In the genomic region with DNA sequence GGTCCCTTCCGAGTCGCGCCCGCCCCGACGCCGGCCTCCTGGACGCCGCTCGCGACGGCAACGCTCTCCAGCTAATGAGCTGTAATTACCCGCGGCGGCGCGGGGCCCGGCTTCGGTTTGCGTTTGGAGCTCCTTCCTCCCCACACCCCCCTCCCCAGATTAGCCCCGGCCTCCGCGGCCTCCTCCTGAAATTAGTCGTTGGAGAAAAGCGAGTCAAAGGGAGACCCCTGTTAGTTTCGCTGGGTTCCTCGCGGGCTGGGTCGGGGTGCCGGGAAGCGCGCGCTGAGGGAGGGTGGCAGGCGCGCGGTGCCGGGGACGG, we compare ENCODE assay signal across 12 cellular contexts. TPM values are rescaled to one million over a fixed set of nuclear protein-coding genes. Genes with fewer than 3 reads are reported as not detected.
DNase-seq lines count a peak whose midpoint lies in the region; ATAC-seq, FAIRE-seq and TF ChIP-seq lines count a peak whose summit lies in the region.
"Had no signal": no experiment of that assay in that cellular context is flagged by ENCODE, and none has a peak within 500 bp of the region (broad histone marks: within the 10 kb centered on the region; RNA-seq: fewer than 3 reads in every experiment).

No MANE protein-coding gene starts in this region.

- H4K20me1 ChIP-seq in GM12878 (ENCODE audit: control insufficient read depth, insufficient read depth), result 0 out of 2 replicates have a peak, but pooled peaks cover 3% of the 10 kb centered on the region

- H3K79me2 ChIP-seq in GM12878 (ENCODE audit: control insufficient read depth, insufficient read depth, low read length), result no peaks in the 10 kb centered on the region

- H3K9me3 ChIP-seq in HUES48 (ENCODE audit: control insufficient read depth, insufficient read depth, low read length) (no peaks in the 10 kb centered on the region), GM12878 (replicated peaks; ENCODE audit: control insufficient read depth, insufficient read depth, low read length) (no peaks in the 10 kb centered on the region; the same call in 2 of the 3 replicates), spleen (peaks cover 0 to 18% (median 0%) of the 10 kb centered on the region in 8 donors)

- no peak overlapping the region for H3K27ac ChIP-seq in HUES48 (ENCODE audit: low read depth, low read length)
- H3K27ac ChIP-seq in GM12878 (ENCODE audit: control insufficient read depth, insufficient read depth), result no peak overlapping the region
- H3K27ac ChIP-seq in spleen, result no peak overlapping the region

- intact Hi-C loops in GM12878 (cut with micrococcal nuclease; ENCODE audit: unreplicated experiment), result loop anchor here (5.0 kb wide), 1 partner anchor 183 kb away; no protein-coding TSS in a partner anchor
- intact Hi-C loops in left colon (cut with DNase I, micrococcal nuclease), result no loop called here
- intact Hi-C loops in spleen (cut with DNase I; ENCODE audit: low total_unique reads), result no loop called here

- TF ChIP-seq POLR2A in GM12878 (IDR thresholded peaks at IDR 0.05; ENCODE audit: low read depth, low read length) (no peak), spleen (IDR thresholded peaks at IDR 0.05) (no peak)

- H3K9ac ChIP-seq in HUES48 (ENCODE audit: low read depth, low read length), result no peak overlapping the region
- H3K9ac ChIP-seq in GM12878 (ENCODE audit: control insufficient read depth, insufficient read depth, low read length), result no peak overlapping the region

- no peak overlapping the region for H2AFZ ChIP-seq in GM12878 (ENCODE audit: control insufficient read depth, low read depth, low read length)

- POLR2A ChIA-PET in GM12878 (lab: Charles Lee), result no interaction called here

- H3K4me2 ChIP-seq in GM12878 (ENCODE audit: control insufficient read depth, insufficient read depth), result peak overlapping the region; percentile 5; the same call in 1 of the 2 replicates

- WGBS in GM12878 (ENCODE audit: insufficient coverage, insufficient replicate concordance, low lambda C conversion rate, missing lambda C conversion rate), result 86% methylated on average over 10 of the region's 39 CpGs
- 4 to 10% (median 7%) methylated on average over 22 to 39 of the region's 39 CpGs for WGBS in spleen, 5 donors

- 0 out of 2 replicates have a peak, but pooled peaks cover 3% of the 10 kb centered on the region for H3K4me1 ChIP-seq in HUES48 (ENCODE audit: control insufficient read depth, insufficient read depth, low read length)
- no peaks in the 10 kb centered on the region for H3K4me1 ChIP-seq in GM12878 (ENCODE audit: control insufficient read depth, insufficient read depth, low read length)
- peaks cover 14 to 59% (median 43%) of the 10 kb centered on the region in 6 donors for H3K4me1 ChIP-seq in spleen

- no peak for DNase-seq in GM12878 (ENCODE audit: low read depth, low spot score)
- no peak for DNase-seq in left colon
- no peak for DNase-seq in spleen
- DNase-seq in glomerular visceral epithelial cell (ENCODE audit: extremely low spot score), result no peak
- no peak for DNase-seq in cerebellar cortex (ENCODE audit: low spot score)
- no peak for DNase-seq in NCI-H187 treated with DMSO at 0.1 percent for 48 hours (lab: John Stamatoyannopoulos, UW)
- DNase-seq: amygdala, natural killer cell, SW 1271 had no signal

- SMC1A ChIA-PET in GM12878 (lab: Charles Lee; ENCODE audit: uncharacterized antibody, unreplicated experiment), result no interaction called here

- ATAC-seq in GM12878 (no peak), left colon (peak; percentile 16), HG03097 (IDR thresholded peaks at IDR 0.05; ENCODE audit: low FRiP score, unreplicated experiment) (no peak)

- no peak for TF ChIP-seq EP300 in GM12878 (IDR thresholded peaks at IDR 0.05; ENCODE audit: borderline replicate concordance in 1 of 2, control insufficient read depth in 1 of 2, low read depth in 2 of 2, low read length in 2 of 2)

- RAD21 ChIA-PET in GM12878 (lab: Charles Lee; ENCODE audit: unreplicated experiment), result no interaction called here

- H3K4me3 ChIP-seq in HUES48 (ENCODE audit: low read depth, low read length), result peak overlapping the region; percentile 38; the same call in 1 of the 2 replicates
- no peak overlapping the region for H3K4me3 ChIP-seq in GM12878
- H3K4me3 ChIP-seq in spleen, result peak overlapping the region in 5 of 8 donors; percentile 6 to 55 (median 17)

- no peak for FAIRE-seq in GM12878 (lab: Jason Lieb, UNC)
- FAIRE-seq: frontal cortex had no signal

- H3K36me3 ChIP-seq in HUES48 (ENCODE audit: control insufficient read depth, insufficient read depth, low read length) (no peaks in the 10 kb centered on the region), GM12878 (ENCODE audit: control insufficient read depth in 2 of 2, insufficient read depth in 2 of 2, low read length in 1 of 2) (no peaks in the 10 kb centered on the region), spleen (no peaks in the 10 kb centered on the region)

- CTCF ChIA-PET in GM12878 (lab: Yijun Ruan, JAX), result interaction anchor here (0.7 kb wide), 1 partner anchor 19 kb away, joined by 3 read pairs; no protein-coding TSS in a partner anchor

- in situ Hi-C loops in GM12878 (cut with MboI), result no loop called here

- TF ChIP-seq CTCF in GM12878 (IDR thresholded peaks at IDR 0.05 in 2 of 3, conservative IDR thresholded peaks at IDR 0.05 in 1 of 3; ENCODE audit: control insufficient read depth in 2 of 3, extremely low read depth in 1 of 3, insufficient read depth in 1 of 3, low read depth in 3 of 3, low read length in 3 of 3) (no peak), spleen (IDR thresholded peaks at IDR 0.05 in 8 of 11, conservative IDR thresholded peaks at IDR 0.05 in 3 of 11) (no peak)

- no TSS peak for BruUV-seq in GM12878 (replicated peaks; lab: Mats Ljungman, UMichigan)

- H3K27me3 ChIP-seq in HUES48 (ENCODE audit: control insufficient read depth, insufficient read depth, low read length), result peaks cover 98% of the 10 kb centered on the region
- peaks cover 0 to 4% of the 10 kb centered on the region in 2 experiments; a peak in 3 of 4 replicates for H3K27me3 ChIP-seq in GM12878 (replicated peaks in 1 of 2; ENCODE audit: control insufficient read depth in 2 of 2, insufficient read depth in 2 of 2, low read length in 1 of 2)
- peaks cover 4 to 100% (median 89%) of the 10 kb centered on the region in 7 donors for H3K27me3 ChIP-seq in spleen (replicated peaks in 1 of 7)

- no peak for TF ChIP-seq RAD21 in GM12878 (IDR thresholded peaks at IDR 0.05; ENCODE audit: insufficient read depth, low read depth, low read length)

TF ChIP-seq in GM12878, 131 proteins besides CTCF, POLR2A, EP300 and RAD21 (continues in another document):
- TF ChIP-seq, protein P1, sequence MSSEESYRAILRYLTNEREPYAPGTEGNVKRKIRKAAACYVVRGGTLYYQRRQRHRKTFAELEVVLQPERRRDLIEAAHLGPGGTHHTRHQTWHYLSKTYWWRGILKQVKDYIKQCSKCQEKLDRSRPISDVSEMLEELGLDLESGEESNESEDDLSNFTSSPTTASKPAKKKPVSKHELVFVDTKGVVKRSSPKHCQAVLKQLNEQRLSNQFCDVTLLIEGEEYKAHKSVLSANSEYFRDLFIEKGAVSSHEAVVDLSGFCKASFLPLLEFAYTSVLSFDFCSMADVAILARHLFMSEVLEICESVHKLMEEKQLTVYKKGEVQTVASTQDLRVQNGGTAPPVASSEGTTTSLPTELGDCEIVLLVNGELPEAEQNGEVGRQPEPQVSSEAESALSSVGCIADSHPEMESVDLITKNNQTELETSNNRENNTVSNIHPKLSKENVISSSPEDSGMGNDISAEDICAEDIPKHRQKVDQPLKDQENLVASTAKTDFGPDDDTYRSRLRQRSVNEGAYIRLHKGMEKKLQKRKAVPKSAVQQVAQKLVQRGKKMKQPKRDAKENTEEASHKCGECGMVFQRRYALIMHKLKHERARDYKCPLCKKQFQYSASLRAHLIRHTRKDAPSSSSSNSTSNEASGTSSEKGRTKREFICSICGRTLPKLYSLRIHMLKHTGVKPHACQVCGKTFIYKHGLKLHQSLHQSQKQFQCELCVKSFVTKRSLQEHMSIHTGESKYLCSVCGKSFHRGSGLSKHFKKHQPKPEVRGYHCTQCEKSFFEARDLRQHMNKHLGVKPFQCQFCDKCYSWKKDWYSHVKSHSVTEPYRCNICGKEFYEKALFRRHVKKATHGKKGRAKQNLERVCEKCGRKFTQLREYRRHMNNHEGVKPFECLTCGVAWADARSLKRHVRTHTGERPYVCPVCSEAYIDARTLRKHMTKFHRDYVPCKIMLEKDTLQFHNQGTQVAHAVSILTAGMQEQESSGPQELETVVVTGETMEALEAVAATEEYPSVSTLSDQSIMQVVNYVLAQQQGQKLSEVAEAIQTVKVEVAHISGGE (CRISPR knock-in tag; IDR thresholded peaks at IDR 0.05), result no peak

RNA-seq across cellular contexts. Expression of a gene that starts 4.7 kb away (rescaled TPM):
- total RNA-seq in GM12878 (2013; cell fraction: nucleolus; rRNA removed), result not detected in 2 replicates
- total RNA-seq in GM12878 (2014; rRNA removed) (0.38 and 0.51 TPM in 2 replicates), GM12878 (2014; rRNA removed; fragmentation: Illumina TruSeq; extraction: Trizol) (0.37 and 0.45 TPM in 2 replicates), GM12878 (2021) (1.5 and 1.7 TPM in 2 replicates), left colon (1 to 10 TPM in 1 of 2 donors, under 1 TPM in 1; 0.82 to 1.5 TPM), spleen (1 to 10 TPM in 1 of 7 donors, under 1 TPM in 6; 0.37 to 1.1 (median 0.58) TPM)
- 0.26 TPM for polyA plus RNA-seq in GM12878 (2011; ENCODE audit: low read depth)
- polyA plus RNA-seq in GM12878 (2011; rRNA removed) (0.17 and 0.26 TPM in 2 replicates), GM12878 (2014; fragmentation: Illumina TruSeq; extraction: Trizol) (0.81 and 0.97 TPM in 2 replicates), GM12878 (2014; fragmentation: Nextera tagmentation; extraction: Ambion mirVana) (under 1 TPM; 0.13 to 0.26 TPM), GM12878 (2014; rRNA removed) (0.60 and 0.94 TPM in 2 replicates), GM12878 (2016; fragmentation: Nextera tagmentation; extraction: Ambion mirVana) (not detected), spleen (under 1 TPM; 0.20 to 0.67 (median 0.53) TPM)
- polyA plus RNA-seq in GM12878 (2011; cell fraction: cytosol; rRNA removed), result 0.07 and 0.17 TPM in 2 replicates
- 0.19 and 0.31 TPM in 2 replicates for polyA plus RNA-seq in GM12878 (2011; cell fraction: nucleus; rRNA removed)
- polyA plus RNA-seq in GM12878 (2012), result 0.24 and 0.38 TPM in 2 replicates
- 0.15 TPM in 1 of 2 replicates, not detected in the other for polyA minus RNA-seq in GM12878 (2011; rRNA and poly(A)+ RNA removed)
- 0.53 and 0.83 TPM in 2 replicates for polyA minus RNA-seq in GM12878 (2011; cell fraction: cytosol; rRNA and poly(A)+ RNA removed)
- 0.12 and 0.57 TPM in 2 replicates for polyA minus RNA-seq in GM12878 (2011; cell fraction: nucleus; rRNA and poly(A)+ RNA removed)
